Comparison of ENCODE assay signal across 8 cellular contexts in the genomic region with DNA sequence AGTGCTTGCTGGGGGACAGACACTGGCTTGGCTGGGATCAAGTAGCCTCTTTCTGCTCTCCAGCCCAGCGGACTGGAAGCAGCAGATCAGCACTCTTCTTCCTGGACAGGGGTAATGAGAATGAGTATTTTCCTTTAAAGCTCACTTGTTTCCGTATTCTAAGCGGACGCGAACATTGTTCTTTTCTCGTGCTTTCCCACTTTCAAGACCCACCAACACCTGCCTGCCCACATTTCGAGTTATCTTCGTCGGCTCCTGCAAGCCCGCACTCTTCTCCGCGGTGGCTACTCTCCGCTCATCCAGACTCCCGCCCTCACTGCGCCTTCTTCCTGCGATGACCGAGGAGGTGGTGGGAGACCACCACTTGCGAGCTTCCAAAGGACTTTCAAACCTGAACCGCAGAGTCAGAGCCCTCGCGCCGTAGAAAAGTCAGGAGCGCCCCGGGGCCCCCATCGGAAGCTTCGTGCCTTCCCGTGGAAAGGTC. TPM values are rescaled to one million over a fixed set of nuclear protein-coding genes. Genes with fewer than 3 reads are reported as not detected.
DNase-seq lines count a peak whose midpoint lies in the region; ATAC-seq, FAIRE-seq and TF ChIP-seq lines count a peak whose summit lies in the region.

No MANE protein-coding gene starts in this region.

- H3K27me3 Mint-ChIP-seq in HFFc6 (ENCODE audit: insufficient read depth) (peaks cover 20% of the 10 kb centered on the region), immature natural killer cell (ENCODE audit: low read depth in 3 of 3) (peaks cover 7 to 18% (median 15%) of the 10 kb centered on the region in 3 donors)

- H3K4me3 Mint-ChIP-seq in HFFc6 (peak overlapping the region; percentile 98), immature natural killer cell (peak overlapping the region; percentile 95 to 100 (median 99))

- TF ChIP-seq CTCF in C4-2B (conservative IDR thresholded peaks at IDR 0.05), result no peak
- no peak for TF ChIP-seq CTCF in HFFc6 (IDR thresholded peaks at IDR 0.05)
- no peak for TF ChIP-seq CTCF in RWPE1 (conservative IDR thresholded peaks at IDR 0.05; ENCODE audit: low read depth)
- no peak for TF ChIP-seq CTCF in bronchial epithelial cell (IDR thresholded peaks at IDR 0.05; ENCODE audit: insufficient read depth, low read length, severe bottlenecking)
- no peak for TF ChIP-seq CTCF in gastrocnemius medialis (IDR thresholded peaks at IDR 0.05 in 4 of 5, conservative IDR thresholded peaks at IDR 0.05 in 1 of 5)

- H3K36me3 ChIP-seq in bronchial epithelial cell (ENCODE audit: control insufficient read depth, insufficient read depth, low read length), result no peaks in the 10 kb centered on the region
- H3K36me3 ChIP-seq in gastrocnemius medialis, result no peaks in the 10 kb centered on the region

- peaks cover 16 to 19% of the 10 kb centered on the region in 2 donors for H3K4me1 ChIP-seq in gastrocnemius medialis

- H3K4me1 Mint-ChIP-seq in HFFc6 (ENCODE audit: low read depth) (peaks cover 22% of the 10 kb centered on the region), immature natural killer cell (peaks cover 41 to 47% of the 10 kb centered on the region in 2 donors)

- POLR2A ChIA-PET in RWPE1 (lab: Yijun Ruan, JAX; ENCODE audit: low non-redundant PET), result interaction anchor here (0.6 kb wide), 1 partner anchor 179 kb away, joined by 3 read pairs; no protein-coding TSS in a partner anchor

- no peak for FAIRE-seq in bronchial epithelial cell (lab: Jason Lieb, UNC)

- H3K9me3 ChIP-seq in gastrocnemius medialis, result no peaks in the 10 kb centered on the region

- CTCF ChIA-PET in RWPE1 (lab: Yijun Ruan, JAX), result interaction anchor here (0.7 kb wide), 1 partner anchor 130 kb away, joined by 3 read pairs; no protein-coding TSS in a partner anchor

- DNase-seq in HFFc6, result peak; percentile 52
- DNase-seq in RWPE1 (ENCODE audit: low spot score), result peak; percentile 20
- DNase-seq in bronchial epithelial cell (ENCODE audit: low read depth), result peak; percentile 42
- peak; percentile 33 to 38 (median 35) for DNase-seq in immature natural killer cell
- peak; percentile 19 to 38 for DNase-seq in gastrocnemius medialis

- H3K9me3 Mint-ChIP-seq in HFFc6 (no peaks in the 10 kb centered on the region), immature natural killer cell (no peaks in the 10 kb centered on the region)

- in situ Hi-C loops in gastrocnemius medialis (cut with MboI; ENCODE audit: low sequenced_read_pairs in 4 of 4), result loop anchor here in 2 of 4 donors (10.0 kb wide), 2 partner anchors 50 to 190 kb away; a partner anchor contains a TSS

- peak overlapping the region; percentile 49 for H3K4me3 ChIP-seq in bronchial epithelial cell (ENCODE audit: low read depth, low read length)
- peak overlapping the region; percentile 82 to 97 (median 89) for H3K4me3 ChIP-seq in gastrocnemius medialis

- intact Hi-C loops in gastrocnemius medialis (cut with DNase I; ENCODE audit: low total_unique reads), result loop anchor here (10.0 kb wide), 1 partner anchor 900 kb away; no protein-coding TSS in a partner anchor

- no peak for TF ChIP-seq POLR2A in gastrocnemius medialis (IDR thresholded peaks at IDR 0.05)

- H3K27ac ChIP-seq in C4-2B (peak overlapping the region; percentile 66), RWPE1 (peak overlapping the region; percentile 83), gastrocnemius medialis (peak overlapping the region; percentile 94 to 99 (median 96))

- ATAC-seq in gastrocnemius medialis, result peak in 1 of 2 donors; percentile 26
- ATAC-seq in GM18907 (IDR thresholded peaks at IDR 0.05; ENCODE audit: unreplicated experiment), result no peak
- ATAC-seq in GM18517 (IDR thresholded peaks at IDR 0.05; ENCODE audit: unreplicated experiment), result no peak

- H3K36me3 Mint-ChIP-seq in HFFc6 (ENCODE audit: low read depth), result no peaks in the 10 kb centered on the region
- H3K36me3 Mint-ChIP-seq in immature natural killer cell, result peaks cover 0 to 8% (median 4%) of the 10 kb centered on the region in 3 donors

- H3K27ac Mint-ChIP-seq in HFFc6 (peak overlapping the region; percentile 95), immature natural killer cell (peak overlapping the region; percentile 90 to 99 (median 96))

- H3K27me3 ChIP-seq in bronchial epithelial cell (ENCODE audit: control insufficient read depth, insufficient read depth, low read length) (peaks cover 11% of the 10 kb centered on the region), gastrocnemius medialis (no peaks in the 10 kb centered on the region)

RNA-seq across cellular contexts. Expression of a gene that starts 1.6 kb away (rescaled TPM):
- 1 to 10 TPM; 1.3 to 1.7 (median 1.6) TPM for total RNA-seq in HFFc6 (2021; fragmentation: NEBNext Ultra II Directional; extraction: Animal tissue kit (Norgen Biotek cat#: 25700))
- total RNA-seq in bronchial epithelial cell (3.2 and 7.3 TPM in 2 replicates), gastrocnemius medialis (100 to 1,000 TPM in 3 of 4 donors, 10 to 100 TPM in 1; 85.0 to 243 (median 122) TPM)
- polyA plus RNA-seq in immature natural killer cell, result 10 to 100 TPM; 14.8 to 35.5 (median 20.5) TPM

Comparison
In these comparisons a context has a peak if more than half of its experiments do, and no peak if none do; other contexts are left out.
1. RNA of a gene that starts 1.6 kb away (total RNA-seq): 85.0 to 243 TPM in gastrocnemius medialis; 3.2 to 7.3 TPM in bronchial epithelial cell and 1.3 to 1.7 TPM in HFFc6; every median in the first group is over 10 times any median in the second.
2. Peak in every context shown above with its lines, with median percentiles within 50 percentile points of each other: H3K27ac ChIP-seq and DNase-seq.